ENCODE assay signal across 16 cellular contexts in genomic region chr6:62614442-62614841, GRCh38.
"Had no signal": no experiment of that assay in that cellular context is flagged by ENCODE, and none has a peak within 500 bp of the region (broad histone marks: within the 10 kb centered on the region; RNA-seq: fewer than 3 reads in every experiment).

No MANE protein-coding gene starts in this region.

- DNase-seq: activated CD4-positive, alpha-beta memory T cell treated with anti-CD3 and anti-CD28 coated beads, Interleukin-2, amount 10 ng/mL, durations not matched to agents 7 days and 5 days; activated CD4-positive, alpha-beta T cell treated with anti-CD3 and anti-CD28 coated beads for 4 hours; activated effector memory CD4-positive, alpha-beta T cell treated with Interleukin-2 at 50 U/mL for 16 hours; activated naive CD4-positive, alpha-beta T cell treated with anti-CD3 and anti-CD28 coated beads, Interleukin-2, amount 50 U/mL, for 16 hours; activated T-cell treated with anti-CD3 and anti-CD28 coated beads, Interleukin-2, amount 50 U/mL, for 24 hours; effector memory CD4-positive, alpha-beta T cell; heart left ventricle; left colon; midbrain; ovary; stomach had no signal

- H3K4me1 ChIP-seq: heart left ventricle, stomach had no signal

- ATAC-seq: heart left ventricle, left colon, sciatic nerve had no signal

- H3K9me3 ChIP-seq: ovary, thoracic aorta had no signal

- H3K27ac ChIP-seq: epithelial cell of prostate, heart left ventricle, ovary, stomach, thoracic aorta, VCaP had no signal

- H3K36me3 ChIP-seq: heart left ventricle, ovary, stomach, thoracic aorta had no signal

- H3K4me3 ChIP-seq: heart left ventricle, lung, ovary, stomach, thoracic aorta had no signal

- H3K27me3 ChIP-seq: heart left ventricle, ovary, stomach had no signal
